1 cellular context compared by ENCODE assay signal in the genomic region with DNA sequence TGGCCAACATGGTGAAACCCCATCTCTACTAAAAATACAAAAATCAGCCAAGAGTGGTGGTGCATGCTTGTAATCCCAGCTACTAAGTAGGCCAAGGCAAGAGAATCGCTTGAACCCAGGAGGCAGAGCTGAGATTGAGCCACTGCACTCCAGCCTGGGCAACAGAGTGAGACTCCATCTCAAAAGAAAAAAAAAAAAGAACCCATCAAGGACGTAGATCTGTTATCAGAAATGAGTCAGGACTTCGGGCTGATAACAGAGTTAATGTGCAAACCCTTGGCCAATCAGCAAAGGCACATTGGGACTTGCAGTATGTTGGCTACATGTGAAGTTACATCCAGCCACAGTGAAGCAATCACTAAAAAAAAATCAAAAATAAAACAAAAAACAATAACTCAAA.
TF ChIP-seq lines count a peak whose summit lies in the region.

No MANE protein-coding gene starts in this region.

TF ChIP-seq in A549, 52 proteins besides CTCF, POLR2A, EP300 and RAD21:
- TF ChIP-seq, protein P1, sequence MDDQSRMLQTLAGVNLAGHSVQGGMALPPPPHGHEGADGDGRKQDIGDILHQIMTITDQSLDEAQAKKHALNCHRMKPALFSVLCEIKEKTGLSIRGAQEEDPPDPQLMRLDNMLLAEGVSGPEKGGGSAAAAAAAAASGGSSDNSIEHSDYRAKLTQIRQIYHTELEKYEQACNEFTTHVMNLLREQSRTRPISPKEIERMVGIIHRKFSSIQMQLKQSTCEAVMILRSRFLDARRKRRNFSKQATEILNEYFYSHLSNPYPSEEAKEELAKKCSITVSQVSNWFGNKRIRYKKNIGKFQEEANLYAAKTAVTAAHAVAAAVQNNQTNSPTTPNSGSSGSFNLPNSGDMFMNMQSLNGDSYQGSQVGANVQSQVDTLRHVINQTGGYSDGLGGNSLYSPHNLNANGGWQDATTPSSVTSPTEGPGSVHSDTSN (IDR thresholded peaks at IDR 0.05), result no peak
- TF ChIP-seq CBX8 (IDR thresholded peaks at IDR 0.05) (no peak), BHLHE40 (IDR thresholded peaks at IDR 0.05; ENCODE audit: low read depth, low read length) (no peak), CEBPB (IDR thresholded peaks at IDR 0.05) (peak; percentile 57 to 70; a peak in 3 of 4 replicates), TP53 (CRISPR knock-in tag; IDR thresholded peaks at IDR 0.05) (no peak), NR3C1 (IDR thresholded peaks at IDR 0.05) (no peak), JUNB (IDR thresholded peaks at IDR 0.05) (peak; percentile 28; the same call in 1 of the 2 replicates), KDM1A (IDR thresholded peaks at IDR 0.05; ENCODE audit: low read depth) (0 out of 2 replicates have a peak, but pooled peaks have one; percentile 1), CHD4 (IDR thresholded peaks at IDR 0.05; ENCODE audit: borderline replicate concordance) (no peak; the same call in 1 of the 2 replicates), CHD2 (IDR thresholded peaks at IDR 0.05; ENCODE audit: low read length, partially characterized antibody) (no peak), CBX2 (IDR thresholded peaks at IDR 0.05; ENCODE audit: borderline replicate concordance, low read depth) (no peak), GATA3 (IDR thresholded peaks at IDR 0.05; ENCODE audit: borderline replicate concordance) (peak; percentile 90), SMC3 (IDR thresholded peaks at IDR 0.05) (no peak), FOSL2 (IDR thresholded peaks at IDR 0.05) (peak; percentile 38), FOSL2 (CRISPR knock-in tag; IDR thresholded peaks at IDR 0.05) (peak; percentile 27; the same call in 1 of the 2 replicates)
- TF ChIP-seq, protein P2, sequence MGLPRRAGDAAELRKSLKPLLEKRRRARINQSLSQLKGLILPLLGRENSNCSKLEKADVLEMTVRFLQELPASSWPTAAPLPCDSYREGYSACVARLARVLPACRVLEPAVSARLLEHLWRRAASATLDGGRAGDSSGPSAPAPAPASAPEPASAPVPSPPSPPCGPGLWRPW (IDR thresholded peaks at IDR 0.05), result no peak
- TF ChIP-seq, protein P3, sequence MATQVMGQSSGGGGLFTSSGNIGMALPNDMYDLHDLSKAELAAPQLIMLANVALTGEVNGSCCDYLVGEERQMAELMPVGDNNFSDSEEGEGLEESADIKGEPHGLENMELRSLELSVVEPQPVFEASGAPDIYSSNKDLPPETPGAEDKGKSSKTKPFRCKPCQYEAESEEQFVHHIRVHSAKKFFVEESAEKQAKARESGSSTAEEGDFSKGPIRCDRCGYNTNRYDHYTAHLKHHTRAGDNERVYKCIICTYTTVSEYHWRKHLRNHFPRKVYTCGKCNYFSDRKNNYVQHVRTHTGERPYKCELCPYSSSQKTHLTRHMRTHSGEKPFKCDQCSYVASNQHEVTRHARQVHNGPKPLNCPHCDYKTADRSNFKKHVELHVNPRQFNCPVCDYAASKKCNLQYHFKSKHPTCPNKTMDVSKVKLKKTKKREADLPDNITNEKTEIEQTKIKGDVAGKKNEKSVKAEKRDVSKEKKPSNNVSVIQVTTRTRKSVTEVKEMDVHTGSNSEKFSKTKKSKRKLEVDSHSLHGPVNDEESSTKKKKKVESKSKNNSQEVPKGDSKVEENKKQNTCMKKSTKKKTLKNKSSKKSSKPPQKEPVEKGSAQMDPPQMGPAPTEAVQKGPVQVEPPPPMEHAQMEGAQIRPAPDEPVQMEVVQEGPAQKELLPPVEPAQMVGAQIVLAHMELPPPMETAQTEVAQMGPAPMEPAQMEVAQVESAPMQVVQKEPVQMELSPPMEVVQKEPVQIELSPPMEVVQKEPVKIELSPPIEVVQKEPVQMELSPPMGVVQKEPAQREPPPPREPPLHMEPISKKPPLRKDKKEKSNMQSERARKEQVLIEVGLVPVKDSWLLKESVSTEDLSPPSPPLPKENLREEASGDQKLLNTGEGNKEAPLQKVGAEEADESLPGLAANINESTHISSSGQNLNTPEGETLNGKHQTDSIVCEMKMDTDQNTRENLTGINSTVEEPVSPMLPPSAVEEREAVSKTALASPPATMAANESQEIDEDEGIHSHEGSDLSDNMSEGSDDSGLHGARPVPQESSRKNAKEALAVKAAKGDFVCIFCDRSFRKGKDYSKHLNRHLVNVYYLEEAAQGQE (IDR thresholded peaks at IDR 0.05), result no peak
- TF ChIP-seq, protein P4, sequence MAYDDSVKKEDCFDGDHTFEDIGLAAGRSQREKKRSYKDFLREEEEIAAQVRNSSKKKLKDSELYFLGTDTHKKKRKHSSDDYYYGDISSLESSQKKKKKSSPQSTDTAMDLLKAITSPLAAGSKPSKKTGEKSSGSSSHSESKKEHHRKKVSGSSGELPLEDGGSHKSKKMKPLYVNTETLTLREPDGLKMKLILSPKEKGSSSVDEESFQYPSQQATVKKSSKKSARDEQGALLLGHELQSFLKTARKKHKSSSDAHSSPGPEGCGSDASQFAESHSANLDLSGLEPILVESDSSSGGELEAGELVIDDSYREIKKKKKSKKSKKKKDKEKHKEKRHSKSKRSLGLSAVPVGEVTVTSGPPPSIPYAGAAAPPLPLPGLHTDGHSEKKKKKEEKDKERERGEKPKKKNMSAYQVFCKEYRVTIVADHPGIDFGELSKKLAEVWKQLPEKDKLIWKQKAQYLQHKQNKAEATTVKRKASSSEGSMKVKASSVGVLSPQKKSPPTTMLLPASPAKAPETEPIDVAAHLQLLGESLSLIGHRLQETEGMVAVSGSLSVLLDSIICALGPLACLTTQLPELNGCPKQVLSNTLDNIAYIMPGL (CRISPR knock-in tag; IDR thresholded peaks at IDR 0.05; ENCODE audit: borderline replicate concordance), result no peak
- TF ChIP-seq, protein P5, sequence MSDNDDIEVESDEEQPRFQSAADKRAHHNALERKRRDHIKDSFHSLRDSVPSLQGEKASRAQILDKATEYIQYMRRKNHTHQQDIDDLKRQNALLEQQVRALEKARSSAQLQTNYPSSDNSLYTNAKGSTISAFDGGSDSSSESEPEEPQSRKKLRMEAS (IDR thresholded peaks at IDR 0.05), result no peak
